In genomic region chr16:1236669-1237068, GRCh38 we compare ENCODE assay signal across 6 cellular contexts. TPM values are rescaled to one million over a fixed set of nuclear protein-coding genes. Genes with fewer than 3 reads are reported as not detected.
"Had no signal": no experiment of that assay in that cellular context is flagged by ENCODE, and none has a peak within 500 bp of the region (broad histone marks: within the 10 kb centered on the region; RNA-seq: fewer than 3 reads in every experiment).

No MANE protein-coding gene starts in this region.

RNA-seq across cellular contexts. Expression of gene TPSAB1, which starts 3.8 kb away (rescaled TPM):
- total RNA-seq: activated naive CD8-positive, alpha-beta T cell treated with anti-CD3 and anti-CD28 coated beads for 36 hours; neural crest cell; osteoblast; pulmonary artery endothelial cell; SK-MEL-5 had no signal

RNA-seq across cellular contexts. Expression of gene TPSB2, which starts 6.7 kb away (rescaled TPM):
- total RNA-seq: activated naive CD8-positive, alpha-beta T cell treated with anti-CD3 and anti-CD28 coated beads for 36 hours; neural crest cell; osteoblast; pulmonary artery endothelial cell; SK-MEL-5 had no signal

RNA-seq across cellular contexts. Expression of gene TPSG1, which starts 11.6 kb away (rescaled TPM):
- total RNA-seq: activated naive CD8-positive, alpha-beta T cell treated with anti-CD3 and anti-CD28 coated beads for 36 hours; neural crest cell; osteoblast; pulmonary artery endothelial cell; SK-MEL-5; vagina had no signal

RNA-seq across cellular contexts. Expression of gene TPSD1, which starts 19.2 kb away (rescaled TPM):
- total RNA-seq: activated naive CD8-positive, alpha-beta T cell treated with anti-CD3 and anti-CD28 coated beads for 36 hours; neural crest cell; osteoblast; pulmonary artery endothelial cell; SK-MEL-5 had no signal
